ENCODE assay signal across 18 cellular contexts in genomic region chr2:24959761-24960160, GRCh38. TPM values are rescaled to one million over a fixed set of nuclear protein-coding genes. Genes with fewer than 3 reads are reported as not detected.
DNase-seq lines count a peak whose midpoint lies in the region; ATAC-seq lines count a peak whose summit lies in the region.
"Had no signal": no experiment of that assay in that cellular context is flagged by ENCODE, and none has a peak within 500 bp of the region (broad histone marks: within the 10 kb centered on the region; RNA-seq: fewer than 3 reads in every experiment).

No MANE protein-coding gene starts in this region.

- H3K9me3 ChIP-seq in T-helper 17 cell (ENCODE audit: control insufficient read depth, low read length, poor library complexity, severe bottlenecking) = peaks cover 6% of the 10 kb centered on the region
- no peaks in the 10 kb centered on the region for H3K9me3 ChIP-seq in GM23248 (ENCODE audit: low read depth)

- H3K36me3 Mint-ChIP-seq in activated T-cell treated with anti-CD3 and anti-CD28 coated beads, Interleukin-2, amount 50 U/mL, for 24 hours (ENCODE audit: low read depth) = peaks cover 96% of the 10 kb centered on the region
- H3K36me3 Mint-ChIP-seq in activated T-cell treated with anti-CD3 and anti-CD28 coated beads, Interleukin-2, amount 50 U/mL, for 4 hours (ENCODE audit: insufficient read depth) = peaks cover 82% of the 10 kb centered on the region
- H3K36me3 Mint-ChIP-seq in T-helper 17 cell (ENCODE audit: low read depth) = peaks cover 32% of the 10 kb centered on the region
- H3K36me3 Mint-ChIP-seq in stimulated activated effector memory CD8-positive, alpha-beta T cell treated with anti-CD3 and anti-CD28 coated beads, Interleukin-12 subunit alpha, Interleukin-12 subunit beta, amount 100 ng/mL, for 72 hours = peaks cover 86% of the 10 kb centered on the region

- no peak overlapping the region for H3K4me3 ChIP-seq in GM23248

- no peaks in the 10 kb centered on the region for H3K79me2 ChIP-seq in GM23248 (ENCODE audit: insufficient read depth)

- H3K9me2 ChIP-seq in GM23248 (ENCODE audit: insufficient read depth) = no peaks in the 10 kb centered on the region

- in situ Hi-C loops in GM23248 (cut with MboI) = loop anchor here (25.0 kb wide), 1 partner anchor 547 kb away; no protein-coding TSS in a partner anchor

- no peak overlapping the region for H3K27ac ChIP-seq in GM23248

- no peak overlapping the region for H3K9ac ChIP-seq in GM23248

- no peak for DNase-seq in activated T-cell treated with anti-CD3 and anti-CD28 coated beads, Interleukin-2, amount 50 U/mL, for 24 hours
- DNase-seq in activated T-cell treated with anti-CD3 and anti-CD28 coated beads, Interleukin-2, amount 50 U/mL, for 4 hours = no peak
- DNase-seq in T-helper 17 cell = no peak
- DNase-seq in left colon = peak in 1 of 2 donors; percentile 49
- no peak for DNase-seq in stimulated activated effector memory CD8-positive, alpha-beta T cell treated with anti-CD3 and anti-CD28 coated beads, Interleukin-12 subunit alpha, Interleukin-12 subunit beta, amount 100 ng/mL, for 72 hours (ENCODE audit: low spot score in 2 of 2)
- DNase-seq in GM23248 = no peak
- DNase-seq: C1 segment of cervical spinal cord; CD4-positive, alpha-beta memory T cell; COR-L47; DMS153; DMS79 treated with DMSO at 0.1 percent for 48 hours; EL; HCEC 1CT; HFFc6 had no signal

- peaks cover 41% of the 10 kb centered on the region for H3K36me3 ChIP-seq in GM23248 (ENCODE audit: low read depth)

- H3K4me1 ChIP-seq in GM23248 (ENCODE audit: insufficient read depth) = no peaks in the 10 kb centered on the region

- no peaks in the 10 kb centered on the region for H3K27me3 Mint-ChIP-seq in activated T-cell treated with anti-CD3 and anti-CD28 coated beads, Interleukin-2, amount 50 U/mL, for 24 hours
- no peaks in the 10 kb centered on the region for H3K27me3 Mint-ChIP-seq in activated T-cell treated with anti-CD3 and anti-CD28 coated beads, Interleukin-2, amount 50 U/mL, for 4 hours (ENCODE audit: low read depth)
- no peaks in the 10 kb centered on the region for H3K27me3 Mint-ChIP-seq in T-helper 17 cell
- H3K27me3 Mint-ChIP-seq: B cell; CD4-positive, alpha-beta memory T cell; IgD-negative memory B cell had no signal

- no peaks in the 10 kb centered on the region for H3F3A ChIP-seq in GM23248 (ENCODE audit: insufficient read depth)

- intact Hi-C loops in left colon (cut with DNase I, micrococcal nuclease) = no loop called here

- H3K4me2 ChIP-seq in GM23248 (ENCODE audit: unreplicated experiment) = no peak overlapping the region

- H3K27me3 ChIP-seq in GM23248 (replicated peaks; ENCODE audit: insufficient read depth) = no peaks in the 10 kb centered on the region

- ATAC-seq in activated T-cell treated with anti-CD3 and anti-CD28 coated beads, Interleukin-2, amount 50 U/mL, for 4 hours = no peak
- ATAC-seq in T-helper 17 cell (no peak), left colon (peak; percentile 100), HG03108 (IDR thresholded peaks at IDR 0.05; ENCODE audit: unreplicated experiment) (no peak), HG03135 (IDR thresholded peaks at IDR 0.05; ENCODE audit: unreplicated experiment) (no peak)
- no peak for ATAC-seq in stimulated activated effector memory CD8-positive, alpha-beta T cell treated with anti-CD3 and anti-CD28 coated beads, Interleukin-12 subunit alpha, Interleukin-12 subunit beta, amount 100 ng/mL, for 72 hours

- H3K4me1 Mint-ChIP-seq in activated T-cell treated with anti-CD3 and anti-CD28 coated beads, Interleukin-2, amount 50 U/mL, for 24 hours (ENCODE audit: low read depth) = peaks cover 12% of the 10 kb centered on the region
- H3K4me1 Mint-ChIP-seq in activated T-cell treated with anti-CD3 and anti-CD28 coated beads, Interleukin-2, amount 50 U/mL, for 4 hours (ENCODE audit: low read depth) = peaks cover 7% of the 10 kb centered on the region
- peaks cover 19% of the 10 kb centered on the region for H3K4me1 Mint-ChIP-seq in T-helper 17 cell
- peaks cover 27% of the 10 kb centered on the region for H3K4me1 Mint-ChIP-seq in stimulated activated effector memory CD8-positive, alpha-beta T cell treated with anti-CD3 and anti-CD28 coated beads, Interleukin-12 subunit alpha, Interleukin-12 subunit beta, amount 100 ng/mL, for 72 hours
- H3K4me1 Mint-ChIP-seq: B cell had no signal

- no peak overlapping the region for H3K4me3 Mint-ChIP-seq in activated T-cell treated with anti-CD3 and anti-CD28 coated beads, Interleukin-2, amount 50 U/mL, for 24 hours
- no peak overlapping the region for H3K4me3 Mint-ChIP-seq in activated T-cell treated with anti-CD3 and anti-CD28 coated beads, Interleukin-2, amount 50 U/mL, for 4 hours
- no peak overlapping the region for H3K4me3 Mint-ChIP-seq in T-helper 17 cell
- no peak overlapping the region for H3K4me3 Mint-ChIP-seq in stimulated activated effector memory CD8-positive, alpha-beta T cell treated with anti-CD3 and anti-CD28 coated beads, Interleukin-12 subunit alpha, Interleukin-12 subunit beta, amount 100 ng/mL, for 72 hours
- H3K4me3 Mint-ChIP-seq: B cell; CD4-positive, alpha-beta memory T cell; HFFc6; IgD-negative memory B cell had no signal

- H3K9me3 Mint-ChIP-seq in activated T-cell treated with anti-CD3 and anti-CD28 coated beads, Interleukin-2, amount 50 U/mL, for 24 hours = peaks cover 11% of the 10 kb centered on the region
- peaks cover 14% of the 10 kb centered on the region for H3K9me3 Mint-ChIP-seq in activated T-cell treated with anti-CD3 and anti-CD28 coated beads, Interleukin-2, amount 50 U/mL, for 4 hours
- peaks cover 10% of the 10 kb centered on the region for H3K9me3 Mint-ChIP-seq in stimulated activated effector memory CD8-positive, alpha-beta T cell treated with anti-CD3 and anti-CD28 coated beads, Interleukin-12 subunit alpha, Interleukin-12 subunit beta, amount 100 ng/mL, for 72 hours

- H2AFZ ChIP-seq in GM23248 = no peak overlapping the region

- H4K20me1 ChIP-seq in GM23248 (ENCODE audit: insufficient read depth) = no peaks in the 10 kb centered on the region

- peak overlapping the region; percentile 10 for H3K27ac Mint-ChIP-seq in activated T-cell treated with anti-CD3 and anti-CD28 coated beads, Interleukin-2, amount 50 U/mL, for 24 hours
- H3K27ac Mint-ChIP-seq in T-helper 17 cell = peak overlapping the region; percentile 37
- peak overlapping the region; percentile 61 for H3K27ac Mint-ChIP-seq in stimulated activated effector memory CD8-positive, alpha-beta T cell treated with anti-CD3 and anti-CD28 coated beads, Interleukin-12 subunit alpha, Interleukin-12 subunit beta, amount 100 ng/mL, for 72 hours
- H3K27ac Mint-ChIP-seq: B cell, HFFc6 had no signal

RNA-seq across cellular contexts. Expression of gene DNAJC27, which starts 12.0 kb away (rescaled TPM):
- 1 to 10 TPM; 3.3 to 3.8 (median 3.5) TPM for total RNA-seq in activated T-cell treated with anti-CD3 and anti-CD28 coated beads, Interleukin-2, amount 50 U/mL, for 4 hours
- total RNA-seq in T-helper 17 cell (10 to 100 TPM; 15.7 to 19.2 TPM), left colon (1 to 10 TPM; 3.7 to 4.8 TPM)
- 0.76 and 1.3 TPM in 2 replicates for total RNA-seq in GM23248 (2014; rRNA removed; shearing (Covaris generic))
- polyA plus RNA-seq in GM23248 (2016; fragmentation: Nextera tagmentation; extraction: Ambion mirVana) = 2.2 and 2.9 TPM in 2 replicates

RNA-seq across cellular contexts. Expression of gene ADCY3, which starts 39.7 kb away (rescaled TPM):
- 10 to 100 TPM; 68.7 to 83.7 (median 71.2) TPM for total RNA-seq in activated T-cell treated with anti-CD3 and anti-CD28 coated beads, Interleukin-2, amount 50 U/mL, for 4 hours
- total RNA-seq in T-helper 17 cell (10 to 100 TPM; 40.7 to 59.3 TPM), left colon (10 to 100 TPM; 30.2 to 36.7 TPM)
- 42.9 and 47.4 TPM in 2 replicates for total RNA-seq in GM23248 (2014; rRNA removed; shearing (Covaris generic))
- 9.1 and 11.6 TPM in 2 replicates for polyA plus RNA-seq in GM23248 (2016; fragmentation: Nextera tagmentation; extraction: Ambion mirVana)

Comparison
In these comparisons a context has a peak if more than half of its experiments do, and no peak if none do; other contexts are left out.
1. H3K27ac Mint-ChIP-seq: peak in every context shown above with its lines; median percentile 61 in stimulated activated effector memory CD8-positive, alpha-beta T cell treated with anti-CD3 and anti-CD28 coated beads, Interleukin-12 subunit alpha, Interleukin-12 subunit beta, amount 100 ng/mL, for 72 hours; 37 in T-helper 17 cell; 10 in activated T-cell treated with anti-CD3 and anti-CD28 coated beads, Interleukin-2, amount 50 U/mL, for 24 hours.